Comparison of ENCODE assay signal across 10 cellular contexts in genomic region chr15:49902791-49903481, GRCh38.
DNase-seq lines count a peak whose midpoint lies in the region; ATAC-seq and TF ChIP-seq lines count a peak whose summit lies in the region.
"Had no signal": no experiment of that assay in that cellular context is flagged by ENCODE, and none has a peak within 500 bp of the region (broad histone marks: within the 10 kb centered on the region; RNA-seq: fewer than 3 reads in every experiment).

No MANE protein-coding gene starts in this region.

- no peaks in the 10 kb centered on the region for H3F3A ChIP-seq in PC-3 (ENCODE audit: low read length, unreplicated experiment)

- CTCF ChIA-PET in PC-3 (lab: Charles Lee), result interaction anchor here (0.6 to 2.1 kb wide), 4 partner anchors 16 to 413 kb away, joined by 3 to 5 read pairs (median 4); no protein-coding TSS in a partner anchor
- CTCF ChIA-PET in activated CD8-positive, alpha-beta T cell treated with anti-CD3 and anti-CD28 coated beads for 36 hours (lab: Charles Lee), result interaction anchor here (0.7 to 1.1 kb wide), 3 partner anchors 147 to 1049 kb away, joined by 3 to 5 read pairs (median 3); no protein-coding TSS in a partner anchor

- H3K27ac ChIP-seq in PC-3 (ENCODE audit: low read length), result peak overlapping the region; percentile 53
- H3K27ac ChIP-seq in mucosa of rectum (ENCODE audit: low read depth in 2 of 2, low read length in 2 of 2), result peak overlapping the region; percentile 8 to 12
- H3K27ac ChIP-seq in temporal lobe (ENCODE audit: low read depth, low read length), result peak overlapping the region; percentile 90

- H3K4me3 ChIP-seq in PC-3 (ENCODE audit: low read length) (no peak overlapping the region), mucosa of rectum (ENCODE audit: low read length in 2 of 2) (no peak overlapping the region)

- no peak overlapping the region for H3K27ac Mint-ChIP-seq in activated CD8-positive, alpha-beta T cell treated with anti-CD3 and anti-CD28 coated beads for 36 hours

- DNase-seq in PC-3, result peak; percentile 32
- DNase-seq in fibroblast of gingiva (ENCODE audit: low read depth), result peak; percentile 78
- no peak for DNase-seq in activated CD8-positive, alpha-beta T cell treated with anti-CD3 and anti-CD28 coated beads for 36 hours
- no peak for DNase-seq in NCI-H82 (lab: John Stamatoyannopoulos, UW)
- DNase-seq in D341Med (ENCODE audit: low spot score), result no peak
- DNase-seq: NCI-H2029 treated with DMSO at 0.1 percent for 48 hours, SK-N-SH had no signal

- H3K4me3 Mint-ChIP-seq in activated CD8-positive, alpha-beta T cell treated with anti-CD3 and anti-CD28 coated beads for 36 hours, result no peak overlapping the region

- H3K9me3 ChIP-seq in PC-3 (ENCODE audit: low read length) (no peaks in the 10 kb centered on the region), mucosa of rectum (ENCODE audit: control insufficient read depth in 2 of 2, low read length in 2 of 2) (no peaks in the 10 kb centered on the region)
- H3K9me3 ChIP-seq: SK-N-SH had no signal

- ATAC-seq in PC-3 (peak; percentile 70), GM19467 (IDR thresholded peaks at IDR 0.05; ENCODE audit: unreplicated experiment) (no peak)
- no peak for ATAC-seq in activated CD8-positive, alpha-beta T cell treated with anti-CD3 and anti-CD28 coated beads for 36 hours

- no peaks in the 10 kb centered on the region for H3K4me1 Mint-ChIP-seq in activated CD8-positive, alpha-beta T cell treated with anti-CD3 and anti-CD28 coated beads for 36 hours (ENCODE audit: low read depth)

- H2AFZ ChIP-seq in PC-3 (ENCODE audit: low read length), result no peak overlapping the region

- H3K79me2 ChIP-seq in PC-3 (ENCODE audit: low read length), result no peaks in the 10 kb centered on the region

- H3K9ac ChIP-seq in PC-3 (ENCODE audit: low read length) (peak overlapping the region; percentile 36; the same call in 1 of the 2 replicates), mucosa of rectum (ENCODE audit: low read depth in 1 of 2, low read length in 2 of 2) (no peak overlapping the region)
- H3K9ac ChIP-seq: SK-N-SH had no signal

- H3K36me3 ChIP-seq in PC-3 (ENCODE audit: low read depth, low read length) (no peaks in the 10 kb centered on the region), mucosa of rectum (ENCODE audit: control insufficient read depth in 2 of 2, insufficient read depth in 2 of 2, low read length in 2 of 2) (no peaks in the 10 kb centered on the region)

- no peak for TF ChIP-seq CTCF in PC-3 (conservative IDR thresholded peaks at IDR 0.05; ENCODE audit: low read depth, low read length)
- no peak for TF ChIP-seq CTCF in activated CD8-positive, alpha-beta T cell treated with anti-CD3 and anti-CD28 coated beads for 36 hours (IDR thresholded peaks at IDR 0.05)

- intact Hi-C loops in PC-3 (cut with micrococcal nuclease), result loop anchor here (1.0 to 10.0 kb wide), 6 partner anchors 100 to 666 kb away; no protein-coding TSS in a partner anchor
- intact Hi-C loops in activated CD8-positive, alpha-beta T cell treated with anti-CD3 and anti-CD28 coated beads for 36 hours (cut with micrococcal nuclease), result no loop called here

- H3K27me3 ChIP-seq in PC-3 (ENCODE audit: low read length) (no peaks in the 10 kb centered on the region), mucosa of rectum (ENCODE audit: control insufficient read depth in 2 of 2, insufficient read depth in 2 of 2, low read length in 2 of 2) (no peaks in the 10 kb centered on the region)

- no peaks in the 10 kb centered on the region for H3K9me3 Mint-ChIP-seq in activated CD8-positive, alpha-beta T cell treated with anti-CD3 and anti-CD28 coated beads for 36 hours

- BruUV-seq in PC-3 (replicated peaks; lab: Mats Ljungman, UMichigan), result no TSS peak

- peaks cover 3% of the 10 kb centered on the region for H3K27me3 Mint-ChIP-seq in activated CD8-positive, alpha-beta T cell treated with anti-CD3 and anti-CD28 coated beads for 36 hours

- POLR2A ChIA-PET in PC-3 (lab: Charles Lee; ENCODE audit: unreplicated experiment), result interaction anchor here (0.7 kb wide), 1 partner anchor 99 kb away, joined by 5 read pairs; no protein-coding TSS in a partner anchor
- POLR2A ChIA-PET in activated CD8-positive, alpha-beta T cell treated with anti-CD3 and anti-CD28 coated beads for 36 hours (lab: Charles Lee), result interaction anchor here (0.6 kb wide), 1 partner anchor 1034 kb away, joined by 3 read pairs; no protein-coding TSS in a partner anchor

- no peaks in the 10 kb centered on the region for H4K20me1 ChIP-seq in PC-3 (ENCODE audit: low read length)

- H3K36me3 Mint-ChIP-seq in activated CD8-positive, alpha-beta T cell treated with anti-CD3 and anti-CD28 coated beads for 36 hours (ENCODE audit: low read depth), result no peaks in the 10 kb centered on the region

- peak overlapping the region; percentile 27; the same call in 1 of the 2 replicates for H3K4me2 ChIP-seq in PC-3 (ENCODE audit: low read length)
- H3K4me2 ChIP-seq: SK-N-SH had no signal

- H3K4me1 ChIP-seq in PC-3 (ENCODE audit: insufficient read depth, low read length) (peaks cover 20% of the 10 kb centered on the region), mucosa of rectum (ENCODE audit: control insufficient read depth in 2 of 2, insufficient read depth in 2 of 2, low read length in 2 of 2) (no peaks in the 10 kb centered on the region)

- no peaks in the 10 kb centered on the region for H3K9me2 ChIP-seq in PC-3 (replicated peaks; ENCODE audit: low read length)
- H3K9me2 ChIP-seq: SK-N-SH had no signal

Comparison
In these comparisons a context has a peak if more than half of its experiments do, and no peak if none do; other contexts are left out.
1. DNase-seq: peak in PC-3 (single experiment) and fibroblast of gingiva (single experiment); none in activated CD8-positive, alpha-beta T cell treated with anti-CD3 and anti-CD28 coated beads for 36 hours (single experiment), NCI-H82 (single experiment) and D341Med (single experiment).
2. H3K27ac ChIP-seq: peak in every context shown above with its lines; median percentile 90 in temporal lobe; 53 in PC-3; 10 in mucosa of rectum.